Comparison of ENCODE assay signal across 1 cellular context in the genomic region with DNA sequence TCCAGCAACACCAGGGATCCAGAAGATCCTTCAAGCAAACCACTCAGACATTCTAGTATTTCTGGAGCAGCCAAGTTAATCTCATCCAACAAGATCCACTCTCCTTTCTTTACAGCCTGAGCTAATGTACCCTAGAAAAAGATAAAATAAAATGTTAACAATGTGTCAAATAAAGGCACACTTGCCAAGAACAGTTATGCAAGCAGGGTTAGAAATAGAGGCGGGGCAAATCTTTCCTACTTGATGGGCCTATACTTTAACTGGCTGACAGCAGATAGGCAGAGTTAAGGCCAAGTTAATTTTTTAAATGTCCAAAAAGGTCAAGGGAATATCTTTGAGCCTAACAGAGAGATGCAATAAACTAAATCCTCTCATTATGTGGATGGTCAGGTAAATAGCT.
TF ChIP-seq lines count a peak whose summit lies in the region.

No MANE protein-coding gene starts in this region.

TF ChIP-seq in GM23338, 12 proteins besides CTCF, POLR2A, EP300 and RAD21 (continued from another document):
- TF ChIP-seq, protein P1, sequence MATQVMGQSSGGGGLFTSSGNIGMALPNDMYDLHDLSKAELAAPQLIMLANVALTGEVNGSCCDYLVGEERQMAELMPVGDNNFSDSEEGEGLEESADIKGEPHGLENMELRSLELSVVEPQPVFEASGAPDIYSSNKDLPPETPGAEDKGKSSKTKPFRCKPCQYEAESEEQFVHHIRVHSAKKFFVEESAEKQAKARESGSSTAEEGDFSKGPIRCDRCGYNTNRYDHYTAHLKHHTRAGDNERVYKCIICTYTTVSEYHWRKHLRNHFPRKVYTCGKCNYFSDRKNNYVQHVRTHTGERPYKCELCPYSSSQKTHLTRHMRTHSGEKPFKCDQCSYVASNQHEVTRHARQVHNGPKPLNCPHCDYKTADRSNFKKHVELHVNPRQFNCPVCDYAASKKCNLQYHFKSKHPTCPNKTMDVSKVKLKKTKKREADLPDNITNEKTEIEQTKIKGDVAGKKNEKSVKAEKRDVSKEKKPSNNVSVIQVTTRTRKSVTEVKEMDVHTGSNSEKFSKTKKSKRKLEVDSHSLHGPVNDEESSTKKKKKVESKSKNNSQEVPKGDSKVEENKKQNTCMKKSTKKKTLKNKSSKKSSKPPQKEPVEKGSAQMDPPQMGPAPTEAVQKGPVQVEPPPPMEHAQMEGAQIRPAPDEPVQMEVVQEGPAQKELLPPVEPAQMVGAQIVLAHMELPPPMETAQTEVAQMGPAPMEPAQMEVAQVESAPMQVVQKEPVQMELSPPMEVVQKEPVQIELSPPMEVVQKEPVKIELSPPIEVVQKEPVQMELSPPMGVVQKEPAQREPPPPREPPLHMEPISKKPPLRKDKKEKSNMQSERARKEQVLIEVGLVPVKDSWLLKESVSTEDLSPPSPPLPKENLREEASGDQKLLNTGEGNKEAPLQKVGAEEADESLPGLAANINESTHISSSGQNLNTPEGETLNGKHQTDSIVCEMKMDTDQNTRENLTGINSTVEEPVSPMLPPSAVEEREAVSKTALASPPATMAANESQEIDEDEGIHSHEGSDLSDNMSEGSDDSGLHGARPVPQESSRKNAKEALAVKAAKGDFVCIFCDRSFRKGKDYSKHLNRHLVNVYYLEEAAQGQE (IDR thresholded peaks at IDR 0.05; ENCODE audit: unreplicated experiment) = no peak
- no peak for TF ChIP-seq ZNF331 (CRISPR knock-in tag; IDR thresholded peaks at IDR 0.05; ENCODE audit: low read depth)
